In the genomic region with DNA sequence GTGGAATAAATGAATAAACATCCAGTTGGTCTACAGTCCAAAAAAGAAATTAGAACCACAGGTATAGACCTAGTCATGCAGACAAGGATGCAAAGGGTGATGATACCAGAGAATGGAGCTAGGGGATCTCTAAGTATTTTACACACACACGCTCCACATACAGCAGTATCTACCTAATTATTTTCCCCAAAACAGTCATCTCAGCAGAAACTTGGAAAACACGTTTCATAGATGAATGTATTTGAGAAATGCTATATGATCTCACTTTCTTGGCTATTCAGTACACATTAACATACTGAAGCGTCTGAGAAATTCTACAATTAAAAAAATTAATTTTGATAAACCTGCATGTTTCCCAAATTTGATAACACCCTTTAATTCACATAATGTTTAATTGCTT, we compare ENCODE assay signal across 2 cellular contexts.
A peak's percentile ranks its signal among the peaks of the same experiment; 100 is the strongest.
TF ChIP-seq lines count a peak whose summit lies in the region.

No MANE protein-coding gene starts in this region.

TF ChIP-seq in HepG2, 621 proteins besides CTCF, POLR2A, EP300 and RAD21 (continued from another document):
- peak; percentile 52 to 62 for TF ChIP-seq MAFK (conservative IDR thresholded peaks at IDR 0.05 in 1 of 2, IDR thresholded peaks at IDR 0.05 in 1 of 2; ENCODE audit: low read length in 2 of 2)
- TF ChIP-seq ZNF850 (CRISPR knock-in tag; conservative IDR thresholded peaks at IDR 0.05) = no peak
- no peak for TF ChIP-seq HNRNPLL (IDR thresholded peaks at IDR 0.05; ENCODE audit: low read depth, low read length, poor library complexity, severe bottlenecking)
- TF ChIP-seq ETV5 (CRISPR knock-in tag; IDR thresholded peaks at IDR 0.05; ENCODE audit: borderline replicate concordance) = no peak
- no peak for TF ChIP-seq RAD51 (IDR thresholded peaks at IDR 0.05; ENCODE audit: borderline replicate concordance)
- TF ChIP-seq SP140L (CRISPR knock-in tag; IDR thresholded peaks at IDR 0.05; ENCODE audit: borderline replicate concordance) = no peak
- TF ChIP-seq, protein P1, sequence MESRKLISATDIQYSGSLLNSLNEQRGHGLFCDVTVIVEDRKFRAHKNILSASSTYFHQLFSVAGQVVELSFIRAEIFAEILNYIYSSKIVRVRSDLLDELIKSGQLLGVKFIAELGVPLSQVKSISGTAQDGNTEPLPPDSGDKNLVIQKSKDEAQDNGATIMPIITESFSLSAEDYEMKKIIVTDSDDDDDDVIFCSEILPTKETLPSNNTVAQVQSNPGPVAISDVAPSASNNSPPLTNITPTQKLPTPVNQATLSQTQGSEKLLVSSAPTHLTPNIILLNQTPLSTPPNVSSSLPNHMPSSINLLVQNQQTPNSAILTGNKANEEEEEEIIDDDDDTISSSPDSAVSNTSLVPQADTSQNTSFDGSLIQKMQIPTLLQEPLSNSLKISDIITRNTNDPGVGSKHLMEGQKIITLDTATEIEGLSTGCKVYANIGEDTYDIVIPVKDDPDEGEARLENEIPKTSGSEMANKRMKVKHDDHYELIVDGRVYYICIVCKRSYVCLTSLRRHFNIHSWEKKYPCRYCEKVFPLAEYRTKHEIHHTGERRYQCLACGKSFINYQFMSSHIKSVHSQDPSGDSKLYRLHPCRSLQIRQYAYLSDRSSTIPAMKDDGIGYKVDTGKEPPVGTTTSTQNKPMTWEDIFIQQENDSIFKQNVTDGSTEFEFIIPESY (CRISPR knock-in tag; IDR thresholded peaks at IDR 0.05) = no peak
- TF ChIP-seq MAFF (IDR thresholded peaks at IDR 0.05; ENCODE audit: low read depth, low read length) = peak; percentile 33; the same call in 1 of the 2 replicates

TF ChIP-seq in K562, 482 proteins besides CTCF, POLR2A, EP300 and RAD21 (continued from another document):
- no peak for TF ChIP-seq CHD2 (IDR thresholded peaks at IDR 0.05; ENCODE audit: low read depth, low read length)
